ENCODE assay signal across 8 cellular contexts in the genomic region with DNA sequence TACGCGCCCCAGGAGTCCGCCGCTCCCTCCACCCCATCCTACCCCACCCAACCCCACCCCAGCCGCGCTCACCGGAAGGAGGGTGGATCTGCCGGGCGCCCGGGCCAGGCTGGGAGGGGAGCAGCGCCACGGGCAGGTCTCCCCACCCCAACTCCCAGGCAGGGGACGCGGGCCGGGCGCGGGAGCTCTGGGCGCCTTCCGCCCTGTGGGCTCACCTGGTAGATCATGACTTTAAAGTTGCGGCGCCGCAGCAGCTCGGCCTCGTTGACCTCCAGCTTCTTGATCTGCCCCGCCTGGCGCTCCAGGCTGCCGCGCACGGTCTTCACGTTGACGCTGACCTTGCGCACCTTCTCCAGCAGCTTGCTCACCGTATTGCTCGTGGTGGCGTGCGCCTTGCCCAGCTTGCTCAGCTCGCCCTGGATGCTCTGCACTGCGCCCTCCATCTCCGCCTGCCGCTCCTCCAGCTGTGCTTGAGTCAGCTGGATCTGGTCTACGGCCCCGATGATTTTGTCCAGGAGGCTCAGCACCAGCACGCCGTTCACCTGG. TPM values are rescaled to one million over a fixed set of nuclear protein-coding genes. Genes with fewer than 3 reads are reported as not detected.
DNase-seq lines count a peak whose midpoint lies in the region; ATAC-seq and TF ChIP-seq lines count a peak whose summit lies in the region.

No MANE protein-coding gene starts in this region.

- H3K4me1 ChIP-seq in ACC112 (ENCODE audit: control insufficient read depth, insufficient read depth, low read length, unreplicated experiment): peaks cover 20% of the 10 kb centered on the region
- H3K4me1 ChIP-seq in trophoblast cell (ENCODE audit: control insufficient read depth in 1 of 2, insufficient read depth in 2 of 2, low read length in 2 of 2): peaks cover 11 to 23% of the 10 kb centered on the region in 2 experiments

- no peaks in the 10 kb centered on the region for H3K27me3 ChIP-seq in ACC112 (ENCODE audit: insufficient read depth, low read length)
- H3K27me3 ChIP-seq in trophoblast cell (ENCODE audit: insufficient read depth, low read length): peaks cover 8% of the 10 kb centered on the region

- peak overlapping the region; percentile 27 for H2BK120ac ChIP-seq in trophoblast cell (ENCODE audit: insufficient read depth, low read length, poor library complexity)

- ATAC-seq in activated T-helper 17 cell treated with anti-CD3 and anti-CD28 coated beads, Interleukin-2, amount 50 U/mL, for 72 hours (replicated peaks): peak; percentile 70
- ATAC-seq in GM21390 (IDR thresholded peaks at IDR 0.05; ENCODE audit: unreplicated experiment): no peak

- peak overlapping the region; percentile 53 for H3K4me2 ChIP-seq in trophoblast cell (ENCODE audit: low read length)

- H3K4me3 ChIP-seq in ACC112 (ENCODE audit: low read depth, low read length): peak overlapping the region; percentile 96
- H3K4me3 ChIP-seq in trophoblast cell (ENCODE audit: low read depth, low read length): peak overlapping the region; percentile 78

- peak overlapping the region; percentile 68 for H3K9ac ChIP-seq in trophoblast cell (ENCODE audit: low read length)

- peak overlapping the region; percentile 6 for H3K18ac ChIP-seq in trophoblast cell (ENCODE audit: low read length)

- H2BK5ac ChIP-seq in trophoblast cell (ENCODE audit: low read depth, low read length, poor library complexity): no peak overlapping the region

- H4K12ac ChIP-seq in trophoblast cell (ENCODE audit: low read depth, low read length): no peak overlapping the region

- no peak overlapping the region for H2BK12ac ChIP-seq in trophoblast cell (ENCODE audit: low read length)

- no peak overlapping the region for H3K27ac Mint-ChIP-seq in activated T-helper 17 cell treated with anti-CD3 and anti-CD28 coated beads, Interleukin-2, amount 50 U/mL, for 72 hours
- H3K27ac Mint-ChIP-seq in glutamatergic neuron (ENCODE audit: unreplicated experiment): no peak overlapping the region

- H3K79me2 ChIP-seq in ACC112 (ENCODE audit: control insufficient read depth, insufficient read depth, low read length, unreplicated experiment): peaks cover 59% of the 10 kb centered on the region
- H3K79me2 ChIP-seq in trophoblast cell (ENCODE audit: control insufficient read depth, insufficient read depth, low read length, poor library complexity): peaks cover 1% of the 10 kb centered on the region

- H3K4ac ChIP-seq in trophoblast cell (ENCODE audit: low read depth, low read length): no peak overlapping the region

- peak overlapping the region; percentile 8 for H4K91ac ChIP-seq in trophoblast cell (ENCODE audit: low read depth, low read length)

- peak overlapping the region; percentile 88 for H3K4me3 Mint-ChIP-seq in activated T-helper 17 cell treated with anti-CD3 and anti-CD28 coated beads, Interleukin-2, amount 50 U/mL, for 72 hours
- peak overlapping the region; percentile 82 for H3K4me3 Mint-ChIP-seq in glutamatergic neuron (ENCODE audit: unreplicated experiment)

- peaks cover 12% of the 10 kb centered on the region for H3K79me1 ChIP-seq in trophoblast cell (ENCODE audit: low read length)

- H3K9me3 Mint-ChIP-seq in activated T-helper 17 cell treated with anti-CD3 and anti-CD28 coated beads, Interleukin-2, amount 50 U/mL, for 72 hours: no peaks in the 10 kb centered on the region
- peaks cover 1% of the 10 kb centered on the region for H3K9me3 Mint-ChIP-seq in glutamatergic neuron (ENCODE audit: unreplicated experiment)

- peak overlapping the region; percentile 85 for H3K27ac ChIP-seq in ACC112 (ENCODE audit: low read depth, low read length)
- peak overlapping the region; percentile 1 for H3K27ac ChIP-seq in trophoblast cell (ENCODE audit: low read depth, low read length)

- H3K36me3 ChIP-seq in ACC112 (ENCODE audit: insufficient read depth, low read length): no peaks in the 10 kb centered on the region
- H3K36me3 ChIP-seq in trophoblast cell (ENCODE audit: control insufficient read depth in 1 of 2, insufficient read depth in 2 of 2, low read length in 2 of 2): no peaks in the 10 kb centered on the region

- H3K14ac ChIP-seq in trophoblast cell (ENCODE audit: low read length): peak overlapping the region; percentile 10

- peak; percentile 54 for DNase-seq in HK-2 (ENCODE audit: unreplicated experiment)
- DNase-seq in glutamatergic neuron: peak; percentile 32
- peak; percentile 77 to 82 for DNase-seq in trophoblast cell
- no peak for DNase-seq in NCI-H187 (lab: John Stamatoyannopoulos, UW)
- no peak for DNase-seq in occipital lobe (lab: John Stamatoyannopoulos, UW)

- no CpG with 5 or more reads among the region's 44 CpGs for WGBS in trophoblast cell (ENCODE audit: extremely low coverage, insufficient coverage, insufficient read length)

- no peak overlapping the region for H3K23ac ChIP-seq in trophoblast cell (ENCODE audit: low read length)

- H3K36me3 Mint-ChIP-seq in activated T-helper 17 cell treated with anti-CD3 and anti-CD28 coated beads, Interleukin-2, amount 50 U/mL, for 72 hours (ENCODE audit: low read depth): no peaks in the 10 kb centered on the region
- no peaks in the 10 kb centered on the region for H3K36me3 Mint-ChIP-seq in glutamatergic neuron (ENCODE audit: unreplicated experiment)

- TF ChIP-seq CTCF in glutamatergic neuron (IDR thresholded peaks at IDR 0.05; ENCODE audit: partially characterized antibody, unreplicated experiment): no peak

- H2AK5ac ChIP-seq in trophoblast cell (ENCODE audit: low read length): no peak overlapping the region

- peaks cover 14% of the 10 kb centered on the region for H3K4me1 Mint-ChIP-seq in activated T-helper 17 cell treated with anti-CD3 and anti-CD28 coated beads, Interleukin-2, amount 50 U/mL, for 72 hours
- peaks cover 8% of the 10 kb centered on the region for H3K4me1 Mint-ChIP-seq in glutamatergic neuron (ENCODE audit: low read depth, unreplicated experiment)

- H2AFZ ChIP-seq in ACC112 (ENCODE audit: low read length, unreplicated experiment): no peak overlapping the region
- H2AFZ ChIP-seq in trophoblast cell (ENCODE audit: insufficient read depth, low read length, poor library complexity): peak overlapping the region; percentile 23

- peaks cover 4% of the 10 kb centered on the region for H3K27me3 Mint-ChIP-seq in activated T-helper 17 cell treated with anti-CD3 and anti-CD28 coated beads, Interleukin-2, amount 50 U/mL, for 72 hours
- peaks cover 19% of the 10 kb centered on the region for H3K27me3 Mint-ChIP-seq in glutamatergic neuron (ENCODE audit: unreplicated experiment)

- H4K8ac ChIP-seq in trophoblast cell (ENCODE audit: low read depth, low read length): no peak overlapping the region

- H3K9me3 ChIP-seq in trophoblast cell (ENCODE audit: insufficient read depth, low read depth, low read length): no peaks in the 10 kb centered on the region

RNA-seq across cellular contexts. Expression of a gene that starts 0.6 kb away (rescaled TPM):
- 1 to 10 TPM; 2.5 to 6.1 TPM for total RNA-seq in activated T-helper 17 cell treated with anti-CD3 and anti-CD28 coated beads, Interleukin-2, amount 50 U/mL, for 72 hours
- total RNA-seq in glutamatergic neuron (ENCODE audit: unreplicated experiment): 0.32 TPM
- 41.6 and 44.0 TPM in 2 replicates for polyA plus RNA-seq in trophoblast cell (2013)
- 7.8 TPM for total RNA-seq in occipital lobe

RNA-seq across cellular contexts. Expression of a gene that starts 34.2 kb away (rescaled TPM):
- total RNA-seq in activated T-helper 17 cell treated with anti-CD3 and anti-CD28 coated beads, Interleukin-2, amount 50 U/mL, for 72 hours: 100 to 1,000 TPM; 179 to 429 TPM
- total RNA-seq in glutamatergic neuron (ENCODE audit: unreplicated experiment): 68.0 TPM
- 30.4 and 32.5 TPM in 2 replicates for polyA plus RNA-seq in trophoblast cell (2013)
- 25.1 TPM for total RNA-seq in occipital lobe

RNA-seq across cellular contexts. Expression of a gene that starts 36.2 kb away (rescaled TPM):
- total RNA-seq in activated T-helper 17 cell treated with anti-CD3 and anti-CD28 coated beads, Interleukin-2, amount 50 U/mL, for 72 hours: 10 to 100 TPM; 14.6 to 44.3 TPM
- total RNA-seq in glutamatergic neuron (ENCODE audit: unreplicated experiment) (253 TPM), occipital lobe (263 TPM)
- polyA plus RNA-seq in trophoblast cell (2013): 62.3 and 70.2 TPM in 2 replicates

Comparison
In these comparisons a context has a peak if more than half of its experiments do, and no peak if none do; other contexts are left out.
1. DNase-seq: peak in HK-2 (single experiment), glutamatergic neuron (single experiment) and trophoblast cell (2 of 2); none in NCI-H187 (0 of 2) and occipital lobe (single experiment).